36 cellular contexts compared by ENCODE assay signal in the genomic region with DNA sequence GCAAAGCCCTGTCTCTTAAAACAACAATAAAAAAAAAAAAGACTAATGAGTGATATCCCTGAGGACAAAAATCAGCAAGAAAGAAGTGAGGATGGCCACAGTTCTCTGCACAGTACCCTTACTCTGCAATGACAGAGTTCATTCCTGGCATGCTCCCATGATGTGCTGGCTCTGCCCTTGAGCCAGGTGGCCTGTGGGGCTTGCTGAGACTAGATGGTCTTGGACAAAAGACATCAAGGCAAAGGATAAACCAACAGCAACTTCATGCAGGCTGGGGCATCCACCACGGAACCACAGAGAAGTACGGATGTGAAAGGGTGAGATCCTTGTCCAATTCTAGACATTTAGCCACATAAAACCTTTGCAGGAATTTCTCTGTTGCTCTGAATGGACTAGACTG.
"Had no signal": no experiment of that assay in that cellular context is flagged by ENCODE, and none has a peak within 500 bp of the region (broad histone marks: within the 10 kb centered on the region; RNA-seq: fewer than 3 reads in every experiment).

No MANE protein-coding gene starts in this region.

- H3K27ac ChIP-seq: cardiac muscle cell, Peyer's patch, SJSA1 had no signal

- H3K36me3 Mint-ChIP-seq: activated naive CD4-positive, alpha-beta T cell treated with anti-CD3 and anti-CD28 coated beads, Interleukin-2, amount 50 U/mL, for 24 hours had no signal

- H3K27me3 ChIP-seq: cardiac muscle cell, Peyer's patch, SJSA1 had no signal

- H3K4me3 Mint-ChIP-seq: activated CD4-positive, alpha-beta T cell treated with anti-CD3 and anti-CD28 coated beads for 36 hours; activated CD4-positive, alpha-beta T cell treated with anti-CD3 and anti-CD28 coated beads, Interleukin-2, amount 10 ng/mL, durations not matched to agents 7 days and 5 days; activated CD8-positive, alpha-beta T cell treated with anti-CD3 and anti-CD28 coated beads, Interleukin-2, amount 10 ng/mL, durations not matched to agents 7 days and 5 days; activated naive CD4-positive, alpha-beta T cell treated with anti-CD3 and anti-CD28 coated beads, Interleukin-2, amount 50 U/mL, for 24 hours; central memory CD8-positive, alpha-beta T cell; T-helper 1 cell treated with Interleukin-12 subunit alpha and Interleukin-12 subunit beta and Interleukin-4 antibody, amounts not matched to agents 30 μg/mL and 1 μg/mL, for 36 hours; T-helper 2 cell treated with Interferon-gamma antibody and Interleukin-4, amounts not matched to agents 5 μg/mL and 100 μg/mL, for 36 hours had no signal

- H3K4me2 ChIP-seq: SK-N-SH had no signal

- H3K9ac ChIP-seq: SK-N-SH had no signal

- H3K9me3 Mint-ChIP-seq: activated naive CD4-positive, alpha-beta T cell treated with anti-CD3 and anti-CD28 coated beads, Interleukin-2, amount 50 U/mL, for 24 hours; central memory CD8-positive, alpha-beta T cell; T-helper 1 cell treated with Interleukin-12 subunit alpha and Interleukin-12 subunit beta and Interleukin-4 antibody, amounts not matched to agents 30 μg/mL and 1 μg/mL, for 36 hours; T-helper 2 cell treated with Interferon-gamma antibody and Interleukin-4, amounts not matched to agents 5 μg/mL and 100 μg/mL, for 36 hours had no signal

- ATAC-seq: activated CD4-positive, alpha-beta T cell treated with anti-CD3 and anti-CD28 coated beads for 36 hours; activated CD4-positive, CD25-positive, alpha-beta regulatory T cell treated with anti-CD3 and anti-CD28 coated beads, Interleukin-2, amount 50 U/mL, for 24 hours; activated CD8-positive, alpha-beta T cell treated with anti-CD3 and anti-CD28 coated beads, Interleukin-2, amount 10 ng/mL, durations not matched to agents 7 days and 5 days; PC-3 had no signal

- H3K9me3 ChIP-seq: Peyer's patch, SJSA1, SK-N-SH had no signal

- H3K4me1 Mint-ChIP-seq: activated CD4-positive, alpha-beta T cell treated with anti-CD3 and anti-CD28 coated beads for 36 hours; central memory CD8-positive, alpha-beta T cell had no signal

- FAIRE-seq: TTC549 had no signal

- H3K36me3 ChIP-seq: cardiac muscle cell had no signal

- H3K4me3 ChIP-seq: cardiac muscle cell, Peyer's patch, SJSA1 had no signal

- DNase-seq: activated CD4-positive, alpha-beta T cell treated with anti-CD3 and anti-CD28 coated beads for 36 hours; activated CD4-positive, alpha-beta T cell treated with anti-CD3 and anti-CD28 coated beads, Interleukin-2, amount 10 ng/mL, durations not matched to agents 7 days and 5 days; activated CD4-positive, alpha-beta T cell treated with anti-CD3 and anti-CD28 coated beads, Interleukin-2, amount 50 U/mL, for 48 hours; activated CD8-positive, alpha-beta memory T cell treated with anti-CD3 and anti-CD28 coated beads, Interleukin-2, amount 50 U/mL, for 4 hours; activated CD8-positive, alpha-beta T cell treated with anti-CD3 and anti-CD28 coated beads, Interleukin-2, amount 10 ng/mL, durations not matched to agents 7 days and 5 days; activated effector memory CD4-positive, alpha-beta T cell treated with anti-CD3 and anti-CD28 coated beads, Interleukin-2, amount 50 U/mL, for 16 hours; activated naive CD4-positive, alpha-beta T cell; activated T-cell treated with anti-CD3 and anti-CD28 coated beads, Interleukin-2, amount 50 U/mL, for 48 hours; anterior cingulate cortex; Kasumi-1; KG1; MM.1S; MV-4-11; NCI-H1092; NCI-H1436 treated with DMSO at 0.1 percent for 48 hours; NCI-H187; NCI-H2029 treated with DMSO at 0.1 percent for 48 hours; NCI-H2107; NCI-H2171; NCI-H510A; NCI-H526; NCI-H748 treated with DMSO at 0.1 percent for 48 hours; NK-92 treated with Interleukin-12 subunit alpha and Interleukin-12 subunit beta, amount 100 ng/mL, for 24 hours; PC-3; Peyer's patch; RPMI8226; SHP77 treated with DMSO at 0.1 percent for 48 hours; SK-N-SH had no signal

- H3K27ac Mint-ChIP-seq: activated CD4-positive, alpha-beta T cell treated with anti-CD3 and anti-CD28 coated beads for 36 hours; activated CD4-positive, alpha-beta T cell treated with anti-CD3 and anti-CD28 coated beads, Interleukin-2, amount 10 ng/mL, durations not matched to agents 7 days and 5 days; activated CD8-positive, alpha-beta T cell treated with anti-CD3 and anti-CD28 coated beads, Interleukin-2, amount 10 ng/mL, durations not matched to agents 7 days and 5 days; activated naive CD4-positive, alpha-beta T cell treated with anti-CD3 and anti-CD28 coated beads, Interleukin-2, amount 50 U/mL, for 24 hours; T-helper 1 cell treated with Interleukin-12 subunit alpha and Interleukin-12 subunit beta and Interleukin-4 antibody, amounts not matched to agents 30 μg/mL and 1 μg/mL, for 36 hours; T-helper 2 cell treated with Interferon-gamma antibody and Interleukin-4, amounts not matched to agents 5 μg/mL and 100 μg/mL, for 36 hours had no signal
